ENCODE assay signal across 12 cellular contexts in genomic region chr6:164507197-164507957, GRCh38.
A peak's percentile ranks its signal among the peaks of the same experiment; 100 is the strongest.
DNase-seq lines count a peak whose midpoint lies in the region; ATAC-seq and TF ChIP-seq lines count a peak whose summit lies in the region.
"Had no signal": no experiment of that assay in that cellular context is flagged by ENCODE, and none has a peak within 500 bp of the region (broad histone marks: within the 10 kb centered on the region; RNA-seq: fewer than 3 reads in every experiment).

No MANE protein-coding gene starts in this region.

- no peak for TF ChIP-seq EP300 in stomach (IDR thresholded peaks at IDR 0.05)

- H3K4me1 ChIP-seq in KMS-11 (ENCODE audit: low read depth, poor library complexity, severe bottlenecking), result no peaks in the 10 kb centered on the region
- H3K4me1 ChIP-seq in stomach, result no peaks in the 10 kb centered on the region
- H3K4me1 ChIP-seq: HAP-1 had no signal

- intact Hi-C loops in stomach (cut with DNase I; ENCODE audit: low total_unique reads), result no loop called here

- H3K27ac ChIP-seq in KMS-11 (peak overlapping the region; percentile 15; the same call in 1 of the 2 replicates), stomach (no peak overlapping the region)
- H3K27ac ChIP-seq: BLaER1 treated with 17β-estradiol and CSF1 and Interleukin-3, amounts not matched to agents 10 nM and 100 nM; skin epidermis had no signal

- no peak for TF ChIP-seq POLR2A in stomach (IDR thresholded peaks at IDR 0.05)

- H3K36me3 ChIP-seq in KMS-11 (ENCODE audit: insufficient read depth) (no peaks in the 10 kb centered on the region), stomach (no peaks in the 10 kb centered on the region)
- H3K36me3 ChIP-seq: BLaER1 treated with 17β-estradiol and CSF1 and Interleukin-3, amounts not matched to agents 10 nM and 100 nM; HAP-1 had no signal

- 0 out of 2 replicates have a peak overlapping the region, but pooled peaks have one; percentile 19 for H3K9ac ChIP-seq in KMS-11
- H3K9ac ChIP-seq: BLaER1 treated with 17β-estradiol and CSF1 and Interleukin-3, amounts not matched to agents 10 nM and 100 nM had no signal

- H2AFZ ChIP-seq in KMS-11 (ENCODE audit: low read depth), result peak overlapping the region; percentile 46

- WGBS in stomach, 5 donors, result 54 to 66% (median 62%) methylated on average over 9 of the region's 9 CpGs

- no peaks in the 10 kb centered on the region for H3K9me3 ChIP-seq in stomach
- H3K9me3 ChIP-seq: HAP-1 had no signal

- peak overlapping the region; percentile 29; the same call in 1 of the 2 replicates for H3K4me2 ChIP-seq in KMS-11

- no peaks in the 10 kb centered on the region for H3K79me2 ChIP-seq in KMS-11 (ENCODE audit: insufficient read depth, low read depth)

- peak; percentile 73 for ATAC-seq in GM18861 (IDR thresholded peaks at IDR 0.05; ENCODE audit: unreplicated experiment)
- ATAC-seq in HG02610 (IDR thresholded peaks at IDR 0.05; ENCODE audit: unreplicated experiment), result peak; percentile 88
- ATAC-seq in HG02588 (IDR thresholded peaks at IDR 0.05; ENCODE audit: unreplicated experiment), result no peak
- no peak for ATAC-seq in omental fat pad (ENCODE audit: low FRiP score)

- TF ChIP-seq CTCF in KMS-11 (conservative IDR thresholded peaks at IDR 0.05; ENCODE audit: low read depth, low read length) (no peak), stomach (IDR thresholded peaks at IDR 0.05) (no peak), omental fat pad (IDR thresholded peaks at IDR 0.05) (no peak)

- no peaks in the 10 kb centered on the region for H3K27me3 ChIP-seq in KMS-11 (ENCODE audit: insufficient read depth, low read depth)
- no peaks in the 10 kb centered on the region for H3K27me3 ChIP-seq in stomach
- H3K27me3 ChIP-seq: BLaER1 treated with 17β-estradiol and CSF1 and Interleukin-3, amounts not matched to agents 10 nM and 100 nM had no signal

- no peaks in the 10 kb centered on the region for H4K20me1 ChIP-seq in KMS-11 (ENCODE audit: insufficient read depth)
- H4K20me1 ChIP-seq: BLaER1 treated with 17β-estradiol and CSF1 and Interleukin-3, amounts not matched to agents 10 nM and 100 nM had no signal

- H3K4me3 ChIP-seq in KMS-11 (IDR thresholded peaks at IDR 0.05; ENCODE audit: insufficient read depth, low read depth, low read length) (no peak overlapping the region), stomach (no peak overlapping the region)
- H3K4me3 ChIP-seq: BLaER1 treated with 17β-estradiol and CSF1 and Interleukin-3, amounts not matched to agents 10 nM and 100 nM; HAP-1; skin epidermis had no signal

- DNase-seq in kidney tubule cell (ENCODE audit: low spot score) (peak; percentile 62), stomach (no peak), hepatic stellate cell (ENCODE audit: low spot score) (no peak), omental fat pad (ENCODE audit: low spot score) (no peak)
- DNase-seq: NCI-H1048 had no signal

Comparison
In these comparisons a context has a peak if more than half of its experiments do, and no peak if none do; other contexts are left out.
1. ATAC-seq: peak in GM18861 (single experiment) and HG02610 (single experiment); none in HG02588 (single experiment) and omental fat pad (single experiment).